ENCODE assay signal across 21 cellular contexts in genomic region chr19:8537099-8537498, GRCh38. TPM values are rescaled to one million over a fixed set of nuclear protein-coding genes. Genes with fewer than 3 reads are reported as not detected.
DNase-seq lines count a peak whose midpoint lies in the region; ATAC-seq, FAIRE-seq and TF ChIP-seq lines count a peak whose summit lies in the region.
"Had no signal": no experiment of that assay in that cellular context is flagged by ENCODE, and none has a peak within 500 bp of the region (broad histone marks: within the 10 kb centered on the region; RNA-seq: fewer than 3 reads in every experiment).

No MANE protein-coding gene starts in this region.

- intact Hi-C loops in natural killer cell (cut with micrococcal nuclease) (no loop called here), upper lobe of right lung (cut with DNase I) (no loop called here), uterus (cut with DNase I; ENCODE audit: low total_unique reads) (no loop called here)

- no peak overlapping the region for H2BK120ac ChIP-seq in mesenchymal stem cell (ENCODE audit: low read depth, low read length)

- H3K27ac ChIP-seq in mesenchymal stem cell (ENCODE audit: low read length, poor library complexity, severe bottlenecking) (no peak overlapping the region), upper lobe of right lung (no peak overlapping the region), uterus (no peak overlapping the region)
- H3K27ac ChIP-seq: GM23248 had no signal

- no peak overlapping the region for H2BK5ac ChIP-seq in mesenchymal stem cell (ENCODE audit: low read depth, low read length, poor library complexity, severe bottlenecking)

- no peak overlapping the region for H3K23ac ChIP-seq in mesenchymal stem cell (ENCODE audit: low read length in 2 of 2)

- DNase-seq in natural killer cell: no peak
- no peak for DNase-seq in natural killer cell treated with Interleukin-12 subunit alpha and Interleukin-12 subunit beta and Interleukin-15 and Interleukin-18, amount 100 ng/mL, for 72 hours (ENCODE audit: low spot score)
- no peak for DNase-seq in mesenchymal stem cell
- DNase-seq in upper lobe of right lung: no peak
- no peak for DNase-seq in frontal cortex (ENCODE audit: low spot score in 2 of 2)
- no peak for DNase-seq in NCI-H226
- DNase-seq in uterus: no peak
- DNase-seq: C1 segment of cervical spinal cord; CD4-positive, alpha-beta memory T cell; DMS153; DMS79 treated with DMSO at 0.1 percent for 48 hours; EL; GM23248; H7 had no signal

- H3K9ac ChIP-seq in mesenchymal stem cell (ENCODE audit: low read length): no peak overlapping the region
- H3K9ac ChIP-seq: GM23248 had no signal

- no peak overlapping the region for H2BK15ac ChIP-seq in mesenchymal stem cell (ENCODE audit: low read depth, poor library complexity, severe bottlenecking)

- no peak for TF ChIP-seq CTCF in natural killer cell (IDR thresholded peaks at IDR 0.05)
- TF ChIP-seq CTCF in upper lobe of right lung (IDR thresholded peaks at IDR 0.05): no peak
- no peak for TF ChIP-seq CTCF in uterus (IDR thresholded peaks at IDR 0.05)

- no peak overlapping the region for H2BK12ac ChIP-seq in mesenchymal stem cell (ENCODE audit: low read length in 2 of 2)

- no peaks in the 10 kb centered on the region for H3K79me1 ChIP-seq in mesenchymal stem cell (replicated peaks; ENCODE audit: low read length, poor library complexity, severe bottlenecking)

- H2AK5ac ChIP-seq in mesenchymal stem cell (ENCODE audit: low read length, severe bottlenecking): no peak overlapping the region

- no peak overlapping the region for H3K4ac ChIP-seq in mesenchymal stem cell (ENCODE audit: low read depth in 1 of 2, low read length in 2 of 2)

- no peaks in the 10 kb centered on the region for H3K27me3 Mint-ChIP-seq in natural killer cell (ENCODE audit: low read depth in 2 of 2)
- H3K27me3 Mint-ChIP-seq in natural killer cell treated with Interleukin-12 subunit alpha and Interleukin-12 subunit beta and Interleukin-15 and Interleukin-18, amount 100 ng/mL, for 72 hours: no peaks in the 10 kb centered on the region
- H3K27me3 Mint-ChIP-seq in activated T-helper 17 cell treated with anti-CD3 and anti-CD28 coated beads, Interleukin-2, amount 50 U/mL, for 72 hours: no peaks in the 10 kb centered on the region
- H3K27me3 Mint-ChIP-seq: B cell; CD4-positive, alpha-beta memory T cell had no signal

- H3K27me3 ChIP-seq in mesenchymal stem cell (ENCODE audit: control insufficient read depth in 1 of 2, insufficient read depth in 1 of 2, low read length in 2 of 2): no peaks in the 10 kb centered on the region
- no peaks in the 10 kb centered on the region for H3K27me3 ChIP-seq in upper lobe of right lung
- H3K27me3 ChIP-seq in uterus: no peaks in the 10 kb centered on the region

- peaks cover 3% of the 10 kb centered on the region for H3K36me3 Mint-ChIP-seq in natural killer cell
- H3K36me3 Mint-ChIP-seq in natural killer cell treated with Interleukin-12 subunit alpha and Interleukin-12 subunit beta and Interleukin-15 and Interleukin-18, amount 100 ng/mL, for 72 hours: peaks cover 11% of the 10 kb centered on the region
- peaks cover 67% of the 10 kb centered on the region for H3K36me3 Mint-ChIP-seq in activated T-helper 17 cell treated with anti-CD3 and anti-CD28 coated beads, Interleukin-2, amount 50 U/mL, for 72 hours (ENCODE audit: low read depth)

- H3K4me3 ChIP-seq in mesenchymal stem cell (ENCODE audit: insufficient read depth in 1 of 2, low read depth in 1 of 2, low read length in 2 of 2) (no peak overlapping the region), upper lobe of right lung (no peak overlapping the region), uterus (no peak overlapping the region)
- H3K4me3 ChIP-seq: GM23248 had no signal

- H3K4me2 ChIP-seq in mesenchymal stem cell (ENCODE audit: low read length, poor library complexity, severe bottlenecking): no peak overlapping the region

- no peak overlapping the region for H2AFZ ChIP-seq in mesenchymal stem cell (ENCODE audit: low read depth, low read length)
- H2AFZ ChIP-seq: GM23248 had no signal

- no peak overlapping the region for H3K18ac ChIP-seq in mesenchymal stem cell (ENCODE audit: low read depth in 1 of 2, low read length in 2 of 2)

- H3K4me1 ChIP-seq in mesenchymal stem cell (ENCODE audit: control insufficient read depth, insufficient read depth, low read depth, low read length) (peaks cover 1% of the 10 kb centered on the region), upper lobe of right lung (no peaks in the 10 kb centered on the region), uterus (no peaks in the 10 kb centered on the region)

- H4K91ac ChIP-seq in mesenchymal stem cell (ENCODE audit: low read length): no peak overlapping the region

- H3K36me3 ChIP-seq in mesenchymal stem cell (ENCODE audit: control insufficient read depth in 1 of 2, insufficient read depth in 2 of 2, low read depth in 1 of 2, low read length in 2 of 2) (peaks cover 3 to 8% of the 10 kb centered on the region in 2 experiments), upper lobe of right lung (peaks cover 5% of the 10 kb centered on the region), uterus (no peaks in the 10 kb centered on the region)

- no peak overlapping the region for H3K4me3 Mint-ChIP-seq in natural killer cell
- H3K4me3 Mint-ChIP-seq in natural killer cell treated with Interleukin-12 subunit alpha and Interleukin-12 subunit beta and Interleukin-15 and Interleukin-18, amount 100 ng/mL, for 72 hours: no peak overlapping the region
- no peak overlapping the region for H3K4me3 Mint-ChIP-seq in activated T-helper 17 cell treated with anti-CD3 and anti-CD28 coated beads, Interleukin-2, amount 50 U/mL, for 72 hours
- H3K4me3 Mint-ChIP-seq: B cell; CD4-positive, alpha-beta memory T cell had no signal

- no peak for FAIRE-seq in frontal cortex (lab: Jason Lieb, UNC)
- FAIRE-seq: A204.1, D721Med, G401.6, GM12891, HTR-8/SVneo had no signal

- ATAC-seq in natural killer cell: no peak
- ATAC-seq in natural killer cell treated with Interleukin-12 subunit alpha and Interleukin-12 subunit beta and Interleukin-15 and Interleukin-18, amount 100 ng/mL, for 72 hours: no peak
- no peak for ATAC-seq in activated T-helper 17 cell treated with anti-CD3 and anti-CD28 coated beads, Interleukin-2, amount 50 U/mL, for 72 hours (replicated peaks)
- ATAC-seq in upper lobe of right lung: peak; percentile 6

- H3K27ac Mint-ChIP-seq in natural killer cell: peak overlapping the region; percentile 38 to 60
- peak overlapping the region in 1 of 2 donors; percentile 58 for H3K27ac Mint-ChIP-seq in natural killer cell treated with Interleukin-12 subunit alpha and Interleukin-12 subunit beta and Interleukin-15 and Interleukin-18, amount 100 ng/mL, for 72 hours
- peak overlapping the region; percentile 59 for H3K27ac Mint-ChIP-seq in activated T-helper 17 cell treated with anti-CD3 and anti-CD28 coated beads, Interleukin-2, amount 50 U/mL, for 72 hours
- H3K27ac Mint-ChIP-seq: B cell had no signal

- no peak for TF ChIP-seq POLR2A in uterus (IDR thresholded peaks at IDR 0.05)

- H3K9me3 ChIP-seq in mesenchymal stem cell (ENCODE audit: control insufficient read depth, low read length) (no peaks in the 10 kb centered on the region), upper lobe of right lung (no peaks in the 10 kb centered on the region), uterus (no peaks in the 10 kb centered on the region)

- peak overlapping the region; percentile 14 for H4K8ac ChIP-seq in mesenchymal stem cell (ENCODE audit: low read length)

- H3K9me3 Mint-ChIP-seq in natural killer cell: no peaks in the 10 kb centered on the region
- no peaks in the 10 kb centered on the region for H3K9me3 Mint-ChIP-seq in natural killer cell treated with Interleukin-12 subunit alpha and Interleukin-12 subunit beta and Interleukin-15 and Interleukin-18, amount 100 ng/mL, for 72 hours
- no peaks in the 10 kb centered on the region for H3K9me3 Mint-ChIP-seq in activated T-helper 17 cell treated with anti-CD3 and anti-CD28 coated beads, Interleukin-2, amount 50 U/mL, for 72 hours

- WGBS in mesenchymal stem cell: 100% methylated on average over 1 of the region's 3 CpGs

- no peak overlapping the region for H3K14ac ChIP-seq in mesenchymal stem cell (ENCODE audit: low read length in 2 of 2)

- peaks cover 0 to 12% of the 10 kb centered on the region in 2 donors for H3K4me1 Mint-ChIP-seq in natural killer cell
- peaks cover 0 to 13% of the 10 kb centered on the region in 2 donors for H3K4me1 Mint-ChIP-seq in natural killer cell treated with Interleukin-12 subunit alpha and Interleukin-12 subunit beta and Interleukin-15 and Interleukin-18, amount 100 ng/mL, for 72 hours (ENCODE audit: low read depth in 2 of 2)
- no peaks in the 10 kb centered on the region for H3K4me1 Mint-ChIP-seq in activated T-helper 17 cell treated with anti-CD3 and anti-CD28 coated beads, Interleukin-2, amount 50 U/mL, for 72 hours
- H3K4me1 Mint-ChIP-seq: B cell had no signal

RNA-seq across cellular contexts. Expression of gene ZNF414, which starts 23.1 kb away (rescaled TPM):
- total RNA-seq in natural killer cell: 10 to 100 TPM; 42.1 to 46.4 (median 42.3) TPM
- total RNA-seq in natural killer cell treated with Interleukin-12 subunit alpha and Interleukin-12 subunit beta and Interleukin-15 and Interleukin-18, amount 100 ng/mL, for 72 hours: 10 to 100 TPM; 15.5 to 16.8 TPM
- 10 to 100 TPM; 18.4 to 19.1 TPM for total RNA-seq in activated T-helper 17 cell treated with anti-CD3 and anti-CD28 coated beads, Interleukin-2, amount 50 U/mL, for 72 hours
- 21.2 TPM for polyA plus RNA-seq in mesenchymal stem cell (2013, experiment 1 of 2)
- polyA plus RNA-seq in mesenchymal stem cell (2013, experiment 2 of 2): 19.1 TPM
- 23.4 TPM for total RNA-seq in upper lobe of right lung
- total RNA-seq in frontal cortex: 2.4 TPM
- total RNA-seq in uterus: 100 to 1,000 TPM in 1 of 4 donors, 10 to 100 TPM in 3; 11.6 to 275 (median 24.4) TPM

RNA-seq across cellular contexts. Expression of gene PRAM1, which starts 34.7 kb away (rescaled TPM):
- total RNA-seq in natural killer cell: 10 to 100 TPM in 1 of 3 donors, 1 to 10 TPM in 2; 7.7 to 17.5 (median 9.0) TPM
- total RNA-seq in natural killer cell treated with Interleukin-12 subunit alpha and Interleukin-12 subunit beta and Interleukin-15 and Interleukin-18, amount 100 ng/mL, for 72 hours: 1 to 10 TPM; 1.5 to 2.0 TPM
- 1 to 10 TPM; 1.1 to 2.9 TPM for total RNA-seq in activated T-helper 17 cell treated with anti-CD3 and anti-CD28 coated beads, Interleukin-2, amount 50 U/mL, for 72 hours
- 0.03 TPM for polyA plus RNA-seq in mesenchymal stem cell (2013, experiment 1 of 2)
- polyA plus RNA-seq in mesenchymal stem cell (2013, experiment 2 of 2): not detected
- 31.3 TPM for total RNA-seq in upper lobe of right lung
- total RNA-seq in frontal cortex: not detected
- 1 to 10 TPM in 1 of 4 donors, under 1 TPM in 1, not detected in 2; 0.97 to 3.0 TPM for total RNA-seq in uterus
- total RNA-seq: GM23248 had no signal
- polyA plus RNA-seq: CD4-positive, alpha-beta memory T cell; GM23248 had no signal

RNA-seq across cellular contexts. Expression of gene MYO1F, which starts 40.1 kb away (rescaled TPM):
- 1,000 to 10,000 TPM in 2 of 3 donors, 100 to 1,000 TPM in 1; 971 to 1,223 (median 1,014) TPM for total RNA-seq in natural killer cell
- total RNA-seq in natural killer cell treated with Interleukin-12 subunit alpha and Interleukin-12 subunit beta and Interleukin-15 and Interleukin-18, amount 100 ng/mL, for 72 hours: 100 to 1,000 TPM; 216 to 232 TPM
- total RNA-seq in activated T-helper 17 cell treated with anti-CD3 and anti-CD28 coated beads, Interleukin-2, amount 50 U/mL, for 72 hours: 100 to 1,000 TPM in 1 of 2 donors, 10 to 100 TPM in 1; 68.7 to 134 TPM
- polyA plus RNA-seq in mesenchymal stem cell (2013, experiment 1 of 2): 0.41 TPM
- polyA plus RNA-seq in mesenchymal stem cell (2013, experiment 2 of 2): 0.27 TPM
- 106 TPM for total RNA-seq in upper lobe of right lung
- 1.6 TPM for total RNA-seq in frontal cortex
- total RNA-seq in uterus: 10 to 100 TPM in 1 of 4 donors, 1 to 10 TPM in 3; 4.1 to 45.9 (median 7.5) TPM
